ENCODE assay signal across 26 cellular contexts in the genomic region with DNA sequence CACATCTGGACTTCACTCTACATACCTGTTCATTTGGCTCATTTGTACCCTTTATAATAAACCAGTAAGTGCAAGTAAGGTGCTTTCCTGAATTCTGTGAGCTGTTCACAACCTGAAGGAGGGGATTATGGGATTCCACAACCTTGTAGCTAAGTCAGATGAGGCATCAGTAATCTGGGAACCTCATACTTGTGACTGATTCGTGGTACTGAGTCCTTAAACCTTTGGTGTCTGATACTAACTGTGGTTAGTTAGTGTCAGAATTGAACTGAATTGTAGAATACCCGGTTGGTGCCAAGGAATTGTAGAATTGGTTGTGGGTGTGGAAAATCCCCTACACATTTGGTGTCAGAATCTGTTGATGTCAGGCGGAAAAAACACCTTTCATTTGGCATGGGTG.
A peak's percentile ranks its signal among the peaks of the same experiment; 100 is the strongest.
DNase-seq lines count a peak whose midpoint lies in the region; ATAC-seq, FAIRE-seq and TF ChIP-seq lines count a peak whose summit lies in the region.
"Had no signal": no experiment of that assay in that cellular context is flagged by ENCODE, and none has a peak within 500 bp of the region (broad histone marks: within the 10 kb centered on the region; RNA-seq: fewer than 3 reads in every experiment).

No MANE protein-coding gene starts in this region.

- H3K27me3 ChIP-seq in astrocyte (ENCODE audit: insufficient read depth, low read length) = no peaks in the 10 kb centered on the region
- H3K27me3 ChIP-seq: SJCRH30 had no signal

- H3K79me2 ChIP-seq in astrocyte (ENCODE audit: insufficient read depth, low read length) = no peaks in the 10 kb centered on the region

- no peak overlapping the region for H2AFZ ChIP-seq in astrocyte (ENCODE audit: low read depth, low read length)
- H2AFZ ChIP-seq: GM23248, PC-9 had no signal

- H3K4me3 Mint-ChIP-seq in activated T-cell treated with anti-CD3 and anti-CD28 coated beads, Interleukin-2, amount 50 U/mL, for 4 hours = no peak overlapping the region
- H3K4me3 Mint-ChIP-seq in activated T-helper 17 cell treated with anti-CD3 and anti-CD28 coated beads, Interleukin-2, amount 50 U/mL, for 72 hours = no peak overlapping the region
- H3K4me3 Mint-ChIP-seq in astrocyte (ENCODE audit: unreplicated experiment) (no peak overlapping the region), mesothelial cell of epicardium (no peak overlapping the region)
- H3K4me3 Mint-ChIP-seq: CD4-positive, alpha-beta memory T cell had no signal

- no peak overlapping the region for H3K27ac Mint-ChIP-seq in activated T-helper 17 cell treated with anti-CD3 and anti-CD28 coated beads, Interleukin-2, amount 50 U/mL, for 72 hours
- H3K27ac Mint-ChIP-seq in astrocyte (ENCODE audit: unreplicated experiment) (no peak overlapping the region), mesothelial cell of epicardium (no peak overlapping the region)
- H3K27ac Mint-ChIP-seq: CD4-positive, alpha-beta memory T cell had no signal

- peak; percentile 49 to 61 for ATAC-seq in activated T-cell treated with anti-CD3 and anti-CD28 coated beads, Interleukin-2, amount 50 U/mL, for 4 hours
- ATAC-seq in activated T-helper 17 cell treated with anti-CD3 and anti-CD28 coated beads, Interleukin-2, amount 50 U/mL, for 72 hours (replicated peaks) = peak; percentile 60
- ATAC-seq in stimulated activated naive CD8-positive, alpha-beta T cell treated with anti-CD3 and anti-CD28 coated beads, Interleukin-15, Interleukin-2, amounts not matched to agents 100 U/mL and 50 U/mL, for 24 hours = peak; percentile 62
- no peak for ATAC-seq in HG03460 (IDR thresholded peaks at IDR 0.05; ENCODE audit: unreplicated experiment)
- ATAC-seq: Right ventricle myocardium inferior had no signal

- FAIRE-seq in astrocyte (lab: Jason Lieb, UNC) = peak; percentile 29
- FAIRE-seq: HTR-8/SVneo had no signal

- no peaks in the 10 kb centered on the region for H3K9me3 ChIP-seq in astrocyte (ENCODE audit: insufficient read depth, low read depth, low read length)
- H3K9me3 ChIP-seq: SJCRH30 had no signal

- no peaks in the 10 kb centered on the region for H3K36me3 ChIP-seq in astrocyte (ENCODE audit: insufficient read depth, low read length)
- H3K36me3 ChIP-seq: SJCRH30 had no signal

- H3K4me2 ChIP-seq in astrocyte (ENCODE audit: low read length) = no peak overlapping the region
- H3K4me2 ChIP-seq: PC-9 had no signal

- no peaks in the 10 kb centered on the region for H4K20me1 ChIP-seq in astrocyte (ENCODE audit: insufficient read depth, low read length)

- peaks cover 26% of the 10 kb centered on the region for H3K27me3 Mint-ChIP-seq in activated T-cell treated with anti-CD3 and anti-CD28 coated beads, Interleukin-2, amount 50 U/mL, for 4 hours (ENCODE audit: low read depth)
- peaks cover 29% of the 10 kb centered on the region for H3K27me3 Mint-ChIP-seq in activated T-helper 17 cell treated with anti-CD3 and anti-CD28 coated beads, Interleukin-2, amount 50 U/mL, for 72 hours
- H3K27me3 Mint-ChIP-seq in astrocyte (ENCODE audit: low read depth, unreplicated experiment) = no peaks in the 10 kb centered on the region
- no peaks in the 10 kb centered on the region for H3K27me3 Mint-ChIP-seq in mesothelial cell of epicardium (ENCODE audit: low read depth)

- no peak overlapping the region for H3K27ac ChIP-seq in astrocyte (ENCODE audit: low read depth, low read length)
- H3K27ac ChIP-seq: GM23248, PC-9, SJCRH30 had no signal

- H3K9me3 Mint-ChIP-seq in activated T-cell treated with anti-CD3 and anti-CD28 coated beads, Interleukin-2, amount 50 U/mL, for 4 hours = no peaks in the 10 kb centered on the region
- no peaks in the 10 kb centered on the region for H3K9me3 Mint-ChIP-seq in activated T-helper 17 cell treated with anti-CD3 and anti-CD28 coated beads, Interleukin-2, amount 50 U/mL, for 72 hours
- H3K9me3 Mint-ChIP-seq in astrocyte (ENCODE audit: unreplicated experiment) = no peaks in the 10 kb centered on the region
- no peaks in the 10 kb centered on the region for H3K9me3 Mint-ChIP-seq in mesothelial cell of epicardium

- H3K4me3 ChIP-seq in astrocyte (ENCODE audit: insufficient read depth, low read depth, low read length) = no peak overlapping the region
- H3K4me3 ChIP-seq: GM23248, PC-9, SJCRH30 had no signal

- no peak for DNase-seq in activated T-cell treated with anti-CD3 and anti-CD28 coated beads, Interleukin-2, amount 50 U/mL, for 4 hours
- no peak for DNase-seq in activated T-cell treated with anti-CD3 and anti-CD28 coated beads, Interleukin-2, amount 50 U/mL, for 48 hours
- no peak for DNase-seq in astrocyte (ENCODE audit: low read depth)
- no peak for DNase-seq in stimulated activated naive CD8-positive, alpha-beta T cell treated with anti-CD3 and anti-CD28 coated beads, Interleukin-15, Interleukin-2, amounts not matched to agents 100 U/mL and 50 U/mL, for 24 hours
- DNase-seq in mesothelial cell of epicardium (ENCODE audit: low spot score in 2 of 2, unreplicated experiment in 2 of 2) = no peak
- DNase-seq: C1 segment of cervical spinal cord; CD4-positive, alpha-beta memory T cell; COR-L47; DMS53; GM23248; H7; KBM-7; MV-4-11; NCI-H1105; NCI-H1436 treated with DMSO at 0.1 percent for 48 hours; NCI-H187 treated with DMSO at 0.1 percent for 48 hours; NCI-H2171 treated with DMSO at 0.1 percent for 48 hours; NCI-H524; NCI-H748 treated with DMSO at 0.1 percent for 48 hours; NK-92 treated with Interleukin-12 subunit alpha and Interleukin-12 subunit beta, amount 100 ng/mL, for 24 hours; PC-9; SJCRH30 had no signal

- H3K4me1 Mint-ChIP-seq in activated T-cell treated with anti-CD3 and anti-CD28 coated beads, Interleukin-2, amount 50 U/mL, for 4 hours (ENCODE audit: low read depth) = peaks cover under 1% of the 10 kb centered on the region
- peaks cover 6% of the 10 kb centered on the region for H3K4me1 Mint-ChIP-seq in activated T-helper 17 cell treated with anti-CD3 and anti-CD28 coated beads, Interleukin-2, amount 50 U/mL, for 72 hours
- H3K4me1 Mint-ChIP-seq in astrocyte (ENCODE audit: low read depth, unreplicated experiment) = peaks cover 45% of the 10 kb centered on the region
- H3K4me1 Mint-ChIP-seq in mesothelial cell of epicardium = peaks cover 21% of the 10 kb centered on the region

- H3K36me3 Mint-ChIP-seq in activated T-cell treated with anti-CD3 and anti-CD28 coated beads, Interleukin-2, amount 50 U/mL, for 4 hours (ENCODE audit: insufficient read depth) = no peaks in the 10 kb centered on the region
- H3K36me3 Mint-ChIP-seq in activated T-helper 17 cell treated with anti-CD3 and anti-CD28 coated beads, Interleukin-2, amount 50 U/mL, for 72 hours (ENCODE audit: low read depth) = no peaks in the 10 kb centered on the region
- H3K36me3 Mint-ChIP-seq in astrocyte (ENCODE audit: low read depth, unreplicated experiment) = no peaks in the 10 kb centered on the region
- H3K36me3 Mint-ChIP-seq in mesothelial cell of epicardium = no peaks in the 10 kb centered on the region
- H3K36me3 Mint-ChIP-seq: CD4-positive, alpha-beta memory T cell had no signal

- H3K9ac ChIP-seq in astrocyte (ENCODE audit: low read length) = no peak overlapping the region
- H3K9ac ChIP-seq: GM23248 had no signal

- TF ChIP-seq CTCF in astrocyte (IDR thresholded peaks at IDR 0.05; ENCODE audit: insufficient read depth, low read depth, low read length) (no peak), mesothelial cell of epicardium (IDR thresholded peaks at IDR 0.05; ENCODE audit: unreplicated experiment) (no peak)

- H3K4me1 ChIP-seq in astrocyte (ENCODE audit: insufficient read depth, low read length) = peaks cover 24% of the 10 kb centered on the region
